ENCODE assay signal across 20 cellular contexts in the genomic region with DNA sequence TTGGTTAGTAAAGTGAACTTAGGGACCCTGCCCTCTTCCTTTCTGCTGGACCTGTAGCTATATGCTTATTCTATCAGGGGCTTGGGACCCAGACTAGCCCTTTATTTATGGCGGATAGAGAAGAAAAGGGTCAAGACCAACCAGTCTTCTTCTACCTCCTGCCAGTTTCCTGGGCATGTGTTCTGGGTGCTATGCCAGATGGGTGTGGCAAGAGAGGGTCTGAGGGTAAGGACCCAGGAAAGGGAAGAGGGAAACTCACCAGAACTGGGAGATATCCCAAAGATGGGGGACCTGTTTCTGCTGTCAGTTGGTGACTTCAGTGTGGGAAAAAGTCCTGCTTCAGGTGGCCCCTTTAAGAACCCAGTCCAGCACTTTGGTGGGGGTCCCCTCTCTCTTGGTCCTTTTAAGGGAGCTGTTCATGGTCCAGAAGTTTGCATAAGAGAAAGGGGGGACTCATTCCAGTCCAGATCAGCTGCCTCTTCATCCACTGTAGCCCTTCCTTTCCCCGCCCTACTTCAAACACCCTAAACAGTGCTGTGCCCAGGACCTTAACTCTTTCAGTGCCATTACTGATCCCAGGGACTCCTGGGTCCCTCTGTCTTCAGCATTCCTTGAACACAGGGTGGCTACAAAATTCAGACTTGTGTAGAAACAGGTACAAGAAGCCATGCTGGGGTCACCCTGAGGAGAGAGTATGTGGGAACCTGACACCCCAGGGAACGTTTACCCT. TPM values are rescaled to one million over a fixed set of nuclear protein-coding genes. Genes with fewer than 3 reads are reported as not detected.
DNase-seq lines count a peak whose midpoint lies in the region; ATAC-seq, FAIRE-seq and TF ChIP-seq lines count a peak whose summit lies in the region.
"Had no signal": no experiment of that assay in that cellular context is flagged by ENCODE, and none has a peak within 500 bp of the region (broad histone marks: within the 10 kb centered on the region; RNA-seq: fewer than 3 reads in every experiment).

No MANE protein-coding gene starts in this region.

- H2AFZ ChIP-seq in astrocyte (ENCODE audit: low read depth, low read length): no peak overlapping the region

- TF ChIP-seq POLR2A in transverse colon (IDR thresholded peaks at IDR 0.05): no peak
- no peak for TF ChIP-seq POLR2A in sigmoid colon (IDR thresholded peaks at IDR 0.05)

- H3K27me3 ChIP-seq in astrocyte (ENCODE audit: insufficient read depth, low read length) (no peaks in the 10 kb centered on the region), lung (ENCODE audit: control insufficient read depth, insufficient read depth) (no peaks in the 10 kb centered on the region), transverse colon (no peaks in the 10 kb centered on the region), sigmoid colon (no peaks in the 10 kb centered on the region)
- H3K27me3 ChIP-seq: ascending aorta had no signal

- intact Hi-C loops in transverse colon (cut with DNase I; ENCODE audit: low total_unique reads) (no loop called here), sigmoid colon (cut with DNase I) (no loop called here)

- no peak overlapping the region for H3K4me2 ChIP-seq in astrocyte (ENCODE audit: low read length)

- H3K4me1 ChIP-seq in astrocyte (ENCODE audit: insufficient read depth, low read length): no peaks in the 10 kb centered on the region
- H3K4me1 ChIP-seq in lung (ENCODE audit: control insufficient read depth in 2 of 2, insufficient read depth in 2 of 2, low read length in 2 of 2): no peaks in the 10 kb centered on the region
- H3K4me1 ChIP-seq in transverse colon: peaks cover 0 to 40% (median 21%) of the 10 kb centered on the region in 4 donors
- H3K4me1 ChIP-seq in sigmoid colon: no peaks in the 10 kb centered on the region
- H3K4me1 ChIP-seq: ascending aorta had no signal

- DNase-seq in activated naive CD4-positive, alpha-beta T cell treated with anti-CD3 and anti-CD28 coated beads, Interleukin-2, amount 50 U/mL, for 16 hours: no peak
- no peak for DNase-seq in astrocyte (ENCODE audit: low read depth)
- DNase-seq in lung (ENCODE audit: low spot score): peak; percentile 67
- DNase-seq in transverse colon: peak; percentile 35
- DNase-seq in GM19240 (ENCODE audit: insufficient read length, low spot score): no peak
- no peak for DNase-seq in sigmoid colon
- DNase-seq: activated CD4-positive, alpha-beta T cell treated with anti-CD3 and anti-CD28 coated beads for 4 hours; activated CD8-positive, alpha-beta memory T cell treated with anti-CD3 and anti-CD28 coated beads, Interleukin-2, amount 50 U/mL, for 48 hours; activated gamma-delta T cell treated with Interleukin-2 at 50 U/mL for 16 hours; DMS79; foreskin fibroblast; hypothalamus; IMR-90; NCI-H1694 treated with DMSO at 0.1 percent for 48 hours; NCI-H82; RPMI8226; substantia nigra had no signal

- H3K4me1 Mint-ChIP-seq in activated naive CD4-positive, alpha-beta T cell treated with anti-CD3 and anti-CD28 coated beads, Interleukin-2, amount 50 U/mL, for 24 hours: peaks cover 22% of the 10 kb centered on the region
- H3K4me1 Mint-ChIP-seq in astrocyte (ENCODE audit: low read depth, unreplicated experiment): peaks cover 8% of the 10 kb centered on the region

- no peak for TF ChIP-seq CTCF in astrocyte (IDR thresholded peaks at IDR 0.05; ENCODE audit: insufficient read depth, low read depth, low read length)
- no peak for TF ChIP-seq CTCF in lung (IDR thresholded peaks at IDR 0.05; ENCODE audit: control extremely low read depth, extremely low read depth)
- no peak for TF ChIP-seq CTCF in transverse colon (IDR thresholded peaks at IDR 0.05)
- no peak for TF ChIP-seq CTCF in sigmoid colon (IDR thresholded peaks at IDR 0.05)

- H3K9me3 ChIP-seq in astrocyte (ENCODE audit: insufficient read depth, low read depth, low read length) (no peaks in the 10 kb centered on the region), lung (ENCODE audit: control insufficient read depth in 2 of 2, insufficient read depth in 1 of 2, low read length in 1 of 2) (no peaks in the 10 kb centered on the region), transverse colon (no peaks in the 10 kb centered on the region), sigmoid colon (no peaks in the 10 kb centered on the region)
- H3K9me3 ChIP-seq: ascending aorta had no signal

- H4K20me1 ChIP-seq in astrocyte (ENCODE audit: insufficient read depth, low read length): peaks cover 8% of the 10 kb centered on the region

- no peak for FAIRE-seq in astrocyte (lab: Jason Lieb, UNC)

- peak overlapping the region; percentile 65 for H3K27ac Mint-ChIP-seq in activated naive CD4-positive, alpha-beta T cell treated with anti-CD3 and anti-CD28 coated beads, Interleukin-2, amount 50 U/mL, for 24 hours
- peak overlapping the region; percentile 14 for H3K27ac Mint-ChIP-seq in astrocyte (ENCODE audit: unreplicated experiment)

- in situ Hi-C loops in transverse colon (cut with MboI; ENCODE audit: low pct_ligation_motif_present in 1 of 4, low pct_unique_long_range_greater_than_20kb in 1 of 4, low sequenced_read_pairs in 3 of 4): no loop called here

- H3K79me2 ChIP-seq in astrocyte (ENCODE audit: insufficient read depth, low read length): no peaks in the 10 kb centered on the region

- no peak overlapping the region for H3K9ac ChIP-seq in astrocyte (ENCODE audit: low read length)

- H3K4me3 Mint-ChIP-seq in activated naive CD4-positive, alpha-beta T cell treated with anti-CD3 and anti-CD28 coated beads, Interleukin-2, amount 50 U/mL, for 24 hours: no peak overlapping the region
- no peak overlapping the region for H3K4me3 Mint-ChIP-seq in astrocyte (ENCODE audit: unreplicated experiment)

- WGBS in lung, 2 donors: 45 to 81% methylated on average over 3 of the region's 3 CpGs
- WGBS in transverse colon (ENCODE audit: low coverage in 1 of 2), 2 donors: 41% methylated on average over 3 of the region's 3 CpGs; no CpG with 5 or more reads in 1 of the 2 donors
- 13 to 47% methylated on average over 3 of the region's 3 CpGs for WGBS in sigmoid colon, 2 donors

- H3K27ac ChIP-seq in astrocyte (ENCODE audit: low read depth, low read length): no peak overlapping the region
- H3K27ac ChIP-seq in lung (ENCODE audit: low read depth in 1 of 2, low read length in 1 of 2): peak overlapping the region in 1 of 2 donors; percentile 73
- H3K27ac ChIP-seq in transverse colon: peak overlapping the region; percentile 79 to 89 (median 87)
- no peak overlapping the region for H3K27ac ChIP-seq in sigmoid colon
- H3K27ac ChIP-seq: ascending aorta had no signal

- no peak for TF ChIP-seq EP300 in transverse colon (IDR thresholded peaks at IDR 0.05; ENCODE audit: low read depth)
- TF ChIP-seq EP300 in sigmoid colon (IDR thresholded peaks at IDR 0.05): no peak

- no peaks in the 10 kb centered on the region for H3K27me3 Mint-ChIP-seq in activated naive CD4-positive, alpha-beta T cell treated with anti-CD3 and anti-CD28 coated beads, Interleukin-2, amount 50 U/mL, for 24 hours
- peaks cover 4% of the 10 kb centered on the region for H3K27me3 Mint-ChIP-seq in astrocyte (ENCODE audit: low read depth, unreplicated experiment)

- ATAC-seq in lung (ENCODE audit: insufficient read depth, low FRiP score): no peak
- ATAC-seq in HG03135 (IDR thresholded peaks at IDR 0.05; ENCODE audit: unreplicated experiment): no peak

- no peaks in the 10 kb centered on the region for H3K36me3 ChIP-seq in astrocyte (ENCODE audit: insufficient read depth, low read length)
- peaks cover 0 to 6% of the 10 kb centered on the region in 2 donors for H3K36me3 ChIP-seq in lung (ENCODE audit: control insufficient read depth in 2 of 2, insufficient read depth in 2 of 2, low read length in 2 of 2)
- H3K36me3 ChIP-seq in transverse colon: no peaks in the 10 kb centered on the region
- no peaks in the 10 kb centered on the region for H3K36me3 ChIP-seq in sigmoid colon
- H3K36me3 ChIP-seq: ascending aorta had no signal

- H3K4me3 ChIP-seq in astrocyte (ENCODE audit: insufficient read depth, low read depth, low read length) (no peak overlapping the region), lung (no peak overlapping the region), transverse colon (peak overlapping the region in 3 of 4 donors; percentile 33 to 46 (median 40)), sigmoid colon (no peak overlapping the region)
- H3K4me3 ChIP-seq: ascending aorta had no signal

- no peaks in the 10 kb centered on the region for H3K36me3 Mint-ChIP-seq in activated naive CD4-positive, alpha-beta T cell treated with anti-CD3 and anti-CD28 coated beads, Interleukin-2, amount 50 U/mL, for 24 hours
- peaks cover 3% of the 10 kb centered on the region for H3K36me3 Mint-ChIP-seq in astrocyte (ENCODE audit: low read depth, unreplicated experiment)

- H3K9me3 Mint-ChIP-seq in activated naive CD4-positive, alpha-beta T cell treated with anti-CD3 and anti-CD28 coated beads, Interleukin-2, amount 50 U/mL, for 24 hours: no peaks in the 10 kb centered on the region
- H3K9me3 Mint-ChIP-seq in astrocyte (ENCODE audit: unreplicated experiment): no peaks in the 10 kb centered on the region

RNA-seq across cellular contexts. Expression of a gene that starts 18.4 kb away (rescaled TPM):
- total RNA-seq in astrocyte: 236 and 244 TPM in 2 replicates
- 100 to 1,000 TPM; 281 to 289 TPM for total RNA-seq in lung
- 100 to 1,000 TPM; 294 to 467 TPM for polyA plus RNA-seq in lung
- total RNA-seq in transverse colon: 100 to 1,000 TPM in 2 of 4 donors, 10 to 100 TPM in 2; 51.2 to 275 (median 168) TPM
- 100 to 1,000 TPM; 115 to 338 (median 233) TPM for total RNA-seq in sigmoid colon
- 100 to 1,000 TPM; 157 to 274 (median 231) TPM for polyA plus RNA-seq in sigmoid colon

RNA-seq across cellular contexts. Expression of a gene that starts 24.0 kb away (rescaled TPM):
- 98.3 and 99.3 TPM in 2 replicates for total RNA-seq in astrocyte
- 100 to 1,000 TPM; 148 to 289 TPM for total RNA-seq in lung
- polyA plus RNA-seq in lung: 10 to 100 TPM; 72.0 to 91.4 TPM
- 100 to 1,000 TPM; 107 to 244 (median 169) TPM for total RNA-seq in transverse colon
- 10 to 100 TPM; 31.6 to 83.9 (median 48.1) TPM for total RNA-seq in sigmoid colon
- polyA plus RNA-seq in sigmoid colon: 10 to 100 TPM; 25.8 to 76.7 (median 26.8) TPM

RNA-seq across cellular contexts. Expression of a gene that starts 51.3 kb away (rescaled TPM):
- total RNA-seq in astrocyte: 33.5 and 40.0 TPM in 2 replicates
- total RNA-seq in lung: 10 to 100 TPM; 25.0 to 27.2 TPM
- polyA plus RNA-seq in lung: 10 to 100 TPM; 16.2 to 20.8 TPM
- total RNA-seq in transverse colon: 10 to 100 TPM in 3 of 4 donors, 1 to 10 TPM in 1; 7.9 to 21.3 (median 16.1) TPM
- 10 to 100 TPM; 13.9 to 23.6 (median 19.8) TPM for total RNA-seq in sigmoid colon
- polyA plus RNA-seq in sigmoid colon: 10 to 100 TPM; 11.4 to 21.5 (median 14.8) TPM

RNA-seq across cellular contexts. Expression of a gene that starts 52.2 kb away (rescaled TPM):
- total RNA-seq in astrocyte: 60.1 and 62.6 TPM in 2 replicates
- total RNA-seq in lung: 10 to 100 TPM; 71.2 to 71.5 TPM
- 100 to 1,000 TPM; 135 to 143 TPM for polyA plus RNA-seq in lung
- total RNA-seq in transverse colon: 10 to 100 TPM; 20.9 to 70.9 (median 47.5) TPM
- 10 to 100 TPM; 55.4 to 86.4 (median 71.3) TPM for total RNA-seq in sigmoid colon
- polyA plus RNA-seq in sigmoid colon: 100 to 1,000 TPM; 142 to 245 (median 199) TPM

RNA-seq across cellular contexts. Expression of a gene that starts 58.6 kb away (rescaled TPM):
- total RNA-seq in astrocyte: 0.99 and 3.1 TPM in 2 replicates
- 10 to 100 TPM; 62.7 to 75.2 TPM for total RNA-seq in lung
- 100 to 1,000 TPM in 1 of 2 donors, 10 to 100 TPM in 1; 99.2 to 156 TPM for polyA plus RNA-seq in lung
- 100 to 1,000 TPM; 140 to 213 (median 174) TPM for total RNA-seq in transverse colon
- not detected for total RNA-seq in sigmoid colon
- polyA plus RNA-seq in sigmoid colon: 100 to 1,000 TPM; 187 to 237 (median 201) TPM
- total RNA-seq: ascending aorta, IMR-90 had no signal
- polyA plus RNA-seq: IMR-90 had no signal

Comparison
In these comparisons a context has a peak if more than half of its experiments do, and no peak if none do; other contexts are left out.
1. DNase-seq: peak in lung (single experiment) and transverse colon (single experiment); none in activated naive CD4-positive, alpha-beta T cell treated with anti-CD3 and anti-CD28 coated beads, Interleukin-2, amount 50 U/mL, for 16 hours (single experiment), astrocyte (single experiment), GM19240 (single experiment) and sigmoid colon (single experiment).
2. H3K27ac ChIP-seq: peak in transverse colon (4 of 4); none in astrocyte (single experiment) and sigmoid colon (0 of 4).
3. H3K4me3 ChIP-seq: peak in transverse colon (3 of 4); none in astrocyte (single experiment), lung (single experiment) and sigmoid colon (0 of 4).